ENCODE assay signal across 1 cellular context in the genomic region with DNA sequence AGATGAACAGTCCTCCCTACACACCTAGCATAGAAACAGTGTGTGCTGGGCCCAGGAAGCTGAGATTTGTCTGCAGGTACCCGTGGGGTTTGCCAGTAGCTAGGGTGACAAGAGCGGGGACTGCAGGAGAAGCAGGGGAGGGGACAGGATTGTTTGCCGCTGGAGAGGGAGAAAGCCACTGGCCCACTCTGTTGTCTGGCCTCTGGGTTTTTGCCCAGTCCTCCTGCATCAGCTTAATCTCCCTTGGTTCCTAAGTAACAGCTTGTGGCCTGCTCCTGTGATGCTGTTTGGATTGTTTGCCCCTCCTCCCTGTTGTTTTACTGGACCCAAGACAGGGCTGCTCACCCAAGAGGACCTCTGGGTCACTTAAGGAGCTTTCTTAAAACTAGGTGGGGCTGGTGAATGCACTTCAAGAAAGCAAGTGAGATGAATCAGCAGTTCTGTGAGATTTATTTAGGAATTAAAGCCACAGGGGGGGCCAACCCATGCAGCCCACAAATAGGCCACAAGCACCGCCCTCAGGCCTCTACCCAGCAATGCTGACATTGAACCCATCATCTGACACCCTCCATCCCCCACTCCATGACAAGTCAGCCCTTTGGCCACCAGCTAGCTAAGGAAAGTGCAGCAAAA.
A peak's percentile ranks its signal among the peaks of the same experiment; 100 is the strongest.
TF ChIP-seq lines count a peak whose summit lies in the region.

No MANE protein-coding gene starts in this region.

TF ChIP-seq in IMR-90, 13 proteins besides CTCF, POLR2A, EP300 and RAD21 (continued from another document):
- TF ChIP-seq MAFK (IDR thresholded peaks at IDR 0.05; ENCODE audit: low read depth, low read length) (peak; percentile 61), BHLHE40 (IDR thresholded peaks at IDR 0.05; ENCODE audit: low read depth, low read length) (no peak), CHD1 (IDR thresholded peaks at IDR 0.05; ENCODE audit: low read depth, low read length) (no peak), NFE2L2 (IDR thresholded peaks at IDR 0.05; ENCODE audit: low read depth, low read length) (peak; percentile 79), SMC3 (IDR thresholded peaks at IDR 0.05; ENCODE audit: low read depth, low read length) (no peak), MXI1 (IDR thresholded peaks at IDR 0.05; ENCODE audit: borderline replicate concordance, low read depth, low read length) (no peak), RFX5 (IDR thresholded peaks at IDR 0.05; ENCODE audit: low read depth, low read length) (no peak), CEBPB (IDR thresholded peaks at IDR 0.05; ENCODE audit: low read depth, low read length) (no peak), FOS (IDR thresholded peaks at IDR 0.05; ENCODE audit: low read depth, low read length) (no peak)
- TF ChIP-seq, protein P1, sequence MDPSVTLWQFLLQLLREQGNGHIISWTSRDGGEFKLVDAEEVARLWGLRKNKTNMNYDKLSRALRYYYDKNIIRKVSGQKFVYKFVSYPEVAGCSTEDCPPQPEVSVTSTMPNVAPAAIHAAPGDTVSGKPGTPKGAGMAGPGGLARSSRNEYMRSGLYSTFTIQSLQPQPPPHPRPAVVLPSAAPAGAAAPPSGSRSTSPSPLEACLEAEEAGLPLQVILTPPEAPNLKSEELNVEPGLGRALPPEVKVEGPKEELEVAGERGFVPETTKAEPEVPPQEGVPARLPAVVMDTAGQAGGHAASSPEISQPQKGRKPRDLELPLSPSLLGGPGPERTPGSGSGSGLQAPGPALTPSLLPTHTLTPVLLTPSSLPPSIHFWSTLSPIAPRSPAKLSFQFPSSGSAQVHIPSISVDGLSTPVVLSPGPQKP (IDR thresholded peaks at IDR 0.05; ENCODE audit: borderline replicate concordance, low read depth, low read length) = no peak
- TF ChIP-seq, protein P2, sequence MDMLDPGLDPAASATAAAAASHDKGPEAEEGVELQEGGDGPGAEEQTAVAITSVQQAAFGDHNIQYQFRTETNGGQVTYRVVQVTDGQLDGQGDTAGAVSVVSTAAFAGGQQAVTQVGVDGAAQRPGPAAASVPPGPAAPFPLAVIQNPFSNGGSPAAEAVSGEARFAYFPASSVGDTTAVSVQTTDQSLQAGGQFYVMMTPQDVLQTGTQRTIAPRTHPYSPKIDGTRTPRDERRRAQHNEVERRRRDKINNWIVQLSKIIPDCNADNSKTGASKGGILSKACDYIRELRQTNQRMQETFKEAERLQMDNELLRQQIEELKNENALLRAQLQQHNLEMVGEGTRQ (IDR thresholded peaks at IDR 0.05; ENCODE audit: low read depth, low read length) = no peak
